In genomic region chr9:99828417-99829176, GRCh38 we compare ENCODE assay signal across 1 cellular context.
TF ChIP-seq lines count a peak whose summit lies in the region.

No MANE protein-coding gene starts in this region.

TF ChIP-seq in WTC11, 78 proteins besides CTCF, POLR2A, EP300 and RAD21 (continued from another document):
- TF ChIP-seq STAT6 (CRISPR knock-in tag; conservative IDR thresholded peaks at IDR 0.05; ENCODE audit: low read depth) = no peak
- TF ChIP-seq IRF2 (CRISPR knock-in tag; IDR thresholded peaks at IDR 0.05; ENCODE audit: borderline replicate concordance, low read depth) = no peak
- peak; percentile 97 for TF ChIP-seq ZBTB43 (CRISPR knock-in tag; IDR thresholded peaks at IDR 0.05)
- TF ChIP-seq NR3C1 (CRISPR knock-in tag; conservative IDR thresholded peaks at IDR 0.05; ENCODE audit: low read depth) = 0 out of 2 replicates have a peak, but pooled peaks have one; percentile 88
- TF ChIP-seq TP53 (CRISPR knock-in tag; IDR thresholded peaks at IDR 0.05) = peak; percentile 98
- peak; percentile 78 for TF ChIP-seq SP1 (CRISPR knock-in tag; conservative IDR thresholded peaks at IDR 0.05)
- TF ChIP-seq TEAD4 (CRISPR knock-in tag; IDR thresholded peaks at IDR 0.05) = peak; percentile 94
- no peak for TF ChIP-seq OVOL2 (CRISPR knock-in tag; IDR thresholded peaks at IDR 0.05; ENCODE audit: borderline replicate concordance)
- TF ChIP-seq HMGA2 (CRISPR knock-in tag; IDR thresholded peaks at IDR 0.05) = no peak
- peak; percentile 97 for TF ChIP-seq ESRRA (CRISPR knock-in tag; IDR thresholded peaks at IDR 0.05; ENCODE audit: borderline replicate concordance)
- no peak for TF ChIP-seq CDX4 (CRISPR knock-in tag; IDR thresholded peaks at IDR 0.05; ENCODE audit: borderline replicate concordance)
- peak; percentile 83; the same call in 1 of the 2 replicates for TF ChIP-seq ATF2 (CRISPR knock-in tag; IDR thresholded peaks at IDR 0.05; ENCODE audit: borderline replicate concordance, low read depth)
- TF ChIP-seq E2F4 (CRISPR knock-in tag; IDR thresholded peaks at IDR 0.05; ENCODE audit: borderline replicate concordance, low read depth) = peak; percentile 91
- 0 out of 2 replicates have a peak, but pooled peaks have one; percentile 67 for TF ChIP-seq MLX (CRISPR knock-in tag; IDR thresholded peaks at IDR 0.05)
- TF ChIP-seq IRF1 (CRISPR knock-in tag; IDR thresholded peaks at IDR 0.05) = peak; percentile 95
- TF ChIP-seq E2F1 (CRISPR knock-in tag; IDR thresholded peaks at IDR 0.05) = peak; percentile 95
- TF ChIP-seq NR2C2 (CRISPR knock-in tag; IDR thresholded peaks at IDR 0.05) = peak; percentile 84; the same call in 1 of the 2 replicates
- no peak for TF ChIP-seq ZNF396 (CRISPR knock-in tag; IDR thresholded peaks at IDR 0.05; ENCODE audit: borderline replicate concordance)
- TF ChIP-seq JAZF1 (CRISPR knock-in tag; IDR thresholded peaks at IDR 0.05) = no peak
- TF ChIP-seq SMAD3 (CRISPR knock-in tag; IDR thresholded peaks at IDR 0.05; ENCODE audit: borderline replicate concordance) = peak; percentile 97
- TF ChIP-seq ZNF281 (CRISPR knock-in tag; IDR thresholded peaks at IDR 0.05) = peak; percentile 97
- peak; percentile 93 for TF ChIP-seq FOXK1 (CRISPR knock-in tag; IDR thresholded peaks at IDR 0.05)
- TF ChIP-seq ZNF219 (CRISPR knock-in tag; IDR thresholded peaks at IDR 0.05; ENCODE audit: borderline replicate concordance) = peak; percentile 96
- peak; percentile 99 for TF ChIP-seq MAX (CRISPR knock-in tag; IDR thresholded peaks at IDR 0.05)
- no peak for TF ChIP-seq RORB (CRISPR knock-in tag; IDR thresholded peaks at IDR 0.05)
- TF ChIP-seq PRDM15 (CRISPR knock-in tag; IDR thresholded peaks at IDR 0.05) = peak; percentile 65; the same call in 1 of the 2 replicates
- peak; percentile 71; the same call in 1 of the 2 replicates for TF ChIP-seq ZNF138 (CRISPR knock-in tag; conservative IDR thresholded peaks at IDR 0.05)
- TF ChIP-seq ZNF532 (CRISPR knock-in tag; IDR thresholded peaks at IDR 0.05; ENCODE audit: borderline replicate concordance) = no peak
- no peak for TF ChIP-seq GTF2I (CRISPR knock-in tag; conservative IDR thresholded peaks at IDR 0.05)
- peak; percentile 71; the same call in 1 of the 2 replicates for TF ChIP-seq CBFB (CRISPR knock-in tag; IDR thresholded peaks at IDR 0.05; ENCODE audit: low read depth)
- TF ChIP-seq ZMAT4 (CRISPR knock-in tag; IDR thresholded peaks at IDR 0.05) = no peak
